In the genomic region with DNA sequence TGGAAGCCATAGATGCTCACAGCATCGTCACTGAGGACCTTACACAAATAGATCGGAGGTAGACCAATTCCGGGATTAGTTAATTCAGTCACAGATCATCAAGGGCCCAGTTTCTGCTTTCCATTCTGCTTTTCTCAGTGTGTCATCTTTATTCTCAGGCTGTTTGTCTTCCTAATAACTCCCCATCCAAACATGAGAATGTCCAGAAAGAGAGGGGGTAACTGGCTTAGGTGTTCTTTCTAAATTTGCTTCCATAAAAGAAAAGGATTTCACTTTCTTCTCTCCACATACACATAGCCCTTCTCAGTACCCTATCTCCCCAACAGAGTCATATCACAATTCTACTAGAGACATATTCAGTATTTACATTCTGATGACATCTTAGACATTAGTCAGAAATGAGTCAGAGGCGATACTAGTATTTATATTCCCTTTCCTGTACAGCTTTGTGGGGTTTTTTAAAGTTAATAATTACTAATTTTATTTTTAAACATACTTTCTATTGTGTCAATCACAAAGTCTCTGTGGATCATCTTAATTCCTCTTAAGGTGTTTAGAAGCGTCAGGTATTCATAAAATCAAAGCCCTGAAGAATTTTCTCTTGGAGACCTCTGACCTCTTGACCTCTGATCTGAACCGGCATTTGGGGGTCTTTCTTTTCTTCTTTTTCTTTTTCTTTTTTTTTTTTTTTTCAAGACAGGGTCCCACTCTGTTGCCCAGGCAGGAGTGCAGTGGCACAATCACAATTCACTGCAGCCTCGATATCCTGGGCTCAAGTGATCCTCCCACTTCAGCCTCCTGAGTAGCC, we compare ENCODE assay signal across 9 cellular contexts. TPM values are rescaled to one million over a fixed set of nuclear protein-coding genes. Genes with fewer than 3 reads are reported as not detected.
A peak's percentile ranks its signal among the peaks of the same experiment; 100 is the strongest.
DNase-seq lines count a peak whose midpoint lies in the region; ATAC-seq and TF ChIP-seq lines count a peak whose summit lies in the region.
"Had no signal": no experiment of that assay in that cellular context is flagged by ENCODE, and none has a peak within 500 bp of the region (broad histone marks: within the 10 kb centered on the region; RNA-seq: fewer than 3 reads in every experiment).

No MANE protein-coding gene starts in this region.

- H3K27ac ChIP-seq in GM23338 (ENCODE audit: low read depth): no peak overlapping the region

- H3K27me3 Mint-ChIP-seq in GM23338 (ENCODE audit: insufficient read depth, low read depth, poor library complexity): no peaks in the 10 kb centered on the region

- H3K4me3 ChIP-seq in fibroblast of pulmonary artery (replicated peaks; ENCODE audit: low read depth, low read length): no peak overlapping the region
- no peak overlapping the region for H3K4me3 ChIP-seq in BE2C (ENCODE audit: low read depth, low read length)
- H3K4me3 ChIP-seq in GM23338: no peak overlapping the region

- DNase-seq in GM10266 (ENCODE audit: extremely low spot score) (peak; percentile 66), fibroblast of pulmonary artery (ENCODE audit: low read depth) (peak; percentile 64), NCI-H526 treated with DMSO at 0.1 percent for 48 hours (lab: John Stamatoyannopoulos, UW) (no peak), BE2C (no peak), GM23338 (ENCODE audit: low spot score) (no peak), GDM1 (lab: John Stamatoyannopoulos, UW) (no peak)

- H3K36me3 Mint-ChIP-seq in GM23338 (ENCODE audit: low read depth): no peaks in the 10 kb centered on the region
- H3K36me3 Mint-ChIP-seq: activated naive CD8-positive, alpha-beta T cell had no signal

- no peak overlapping the region for H2AFZ ChIP-seq in GM23338

- no peak for TF ChIP-seq CTCF in GM10266 (IDR thresholded peaks at IDR 0.05; ENCODE audit: control insufficient read depth, insufficient read depth, low read depth, missing control alignments)
- no peak for TF ChIP-seq CTCF in fibroblast of pulmonary artery (IDR thresholded peaks at IDR 0.05; ENCODE audit: low read length, missing control alignments)
- TF ChIP-seq CTCF in BE2C (IDR thresholded peaks at IDR 0.05; ENCODE audit: low read depth, low read length): no peak
- TF ChIP-seq CTCF in GM23338 (conservative IDR thresholded peaks at IDR 0.05; ENCODE audit: low read depth in 2 of 2): no peak

- H3K9me2 ChIP-seq in GM23338 (ENCODE audit: insufficient read depth): no peaks in the 10 kb centered on the region

- H3K27me3 ChIP-seq in BE2C: no peaks in the 10 kb centered on the region
- no peaks in the 10 kb centered on the region for H3K27me3 ChIP-seq in GM23338 (ENCODE audit: insufficient read depth)

- ATAC-seq in GM21447 (IDR thresholded peaks at IDR 0.05; ENCODE audit: unreplicated experiment) (peak; percentile 100), HG03558 (IDR thresholded peaks at IDR 0.05; ENCODE audit: extremely low read depth, unreplicated experiment) (peak; percentile 100), GM23338 (no peak)

- H3K4me3 Mint-ChIP-seq in GM23338: no peak overlapping the region
- H3K4me3 Mint-ChIP-seq: activated naive CD8-positive, alpha-beta T cell had no signal

- H3K4me1 Mint-ChIP-seq in GM23338: 0 out of 3 replicates have a peak, but pooled peaks cover 2% of the 10 kb centered on the region

- no peaks in the 10 kb centered on the region for H3K4me1 ChIP-seq in BE2C
- no peaks in the 10 kb centered on the region for H3K4me1 ChIP-seq in GM23338 (ENCODE audit: insufficient read depth)

- H3K79me2 ChIP-seq in GM23338 (replicated peaks; ENCODE audit: insufficient read depth): no peaks in the 10 kb centered on the region

- no peaks in the 10 kb centered on the region for H3F3A ChIP-seq in GM23338 (replicated peaks; ENCODE audit: low read depth)

- H3K9me3 Mint-ChIP-seq in GM23338: no peaks in the 10 kb centered on the region

- no peak overlapping the region for H3K27ac Mint-ChIP-seq in GM23338
- H3K27ac Mint-ChIP-seq: activated naive CD8-positive, alpha-beta T cell had no signal

- no peaks in the 10 kb centered on the region for H4K20me1 ChIP-seq in GM23338 (replicated peaks; ENCODE audit: insufficient read depth)

- H3K9me3 ChIP-seq in BE2C: no peaks in the 10 kb centered on the region

- H3K36me3 ChIP-seq in BE2C (no peaks in the 10 kb centered on the region), GM23338 (ENCODE audit: insufficient read depth) (no peaks in the 10 kb centered on the region)

- no peak overlapping the region for H3K4me2 ChIP-seq in GM23338

TF ChIP-seq in GM23338, 12 proteins besides CTCF, POLR2A, EP300 and RAD21 (continues in another document):
- TF ChIP-seq POLR2AphosphoS5 (IDR thresholded peaks at IDR 0.05; ENCODE audit: low read depth): no peak
- TF ChIP-seq, protein P1, sequence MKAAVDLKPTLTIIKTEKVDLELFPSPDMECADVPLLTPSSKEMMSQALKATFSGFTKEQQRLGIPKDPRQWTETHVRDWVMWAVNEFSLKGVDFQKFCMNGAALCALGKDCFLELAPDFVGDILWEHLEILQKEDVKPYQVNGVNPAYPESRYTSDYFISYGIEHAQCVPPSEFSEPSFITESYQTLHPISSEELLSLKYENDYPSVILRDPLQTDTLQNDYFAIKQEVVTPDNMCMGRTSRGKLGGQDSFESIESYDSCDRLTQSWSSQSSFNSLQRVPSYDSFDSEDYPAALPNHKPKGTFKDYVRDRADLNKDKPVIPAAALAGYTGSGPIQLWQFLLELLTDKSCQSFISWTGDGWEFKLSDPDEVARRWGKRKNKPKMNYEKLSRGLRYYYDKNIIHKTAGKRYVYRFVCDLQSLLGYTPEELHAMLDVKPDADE (IDR thresholded peaks at IDR 0.05): no peak
- TF ChIP-seq, protein P2, sequence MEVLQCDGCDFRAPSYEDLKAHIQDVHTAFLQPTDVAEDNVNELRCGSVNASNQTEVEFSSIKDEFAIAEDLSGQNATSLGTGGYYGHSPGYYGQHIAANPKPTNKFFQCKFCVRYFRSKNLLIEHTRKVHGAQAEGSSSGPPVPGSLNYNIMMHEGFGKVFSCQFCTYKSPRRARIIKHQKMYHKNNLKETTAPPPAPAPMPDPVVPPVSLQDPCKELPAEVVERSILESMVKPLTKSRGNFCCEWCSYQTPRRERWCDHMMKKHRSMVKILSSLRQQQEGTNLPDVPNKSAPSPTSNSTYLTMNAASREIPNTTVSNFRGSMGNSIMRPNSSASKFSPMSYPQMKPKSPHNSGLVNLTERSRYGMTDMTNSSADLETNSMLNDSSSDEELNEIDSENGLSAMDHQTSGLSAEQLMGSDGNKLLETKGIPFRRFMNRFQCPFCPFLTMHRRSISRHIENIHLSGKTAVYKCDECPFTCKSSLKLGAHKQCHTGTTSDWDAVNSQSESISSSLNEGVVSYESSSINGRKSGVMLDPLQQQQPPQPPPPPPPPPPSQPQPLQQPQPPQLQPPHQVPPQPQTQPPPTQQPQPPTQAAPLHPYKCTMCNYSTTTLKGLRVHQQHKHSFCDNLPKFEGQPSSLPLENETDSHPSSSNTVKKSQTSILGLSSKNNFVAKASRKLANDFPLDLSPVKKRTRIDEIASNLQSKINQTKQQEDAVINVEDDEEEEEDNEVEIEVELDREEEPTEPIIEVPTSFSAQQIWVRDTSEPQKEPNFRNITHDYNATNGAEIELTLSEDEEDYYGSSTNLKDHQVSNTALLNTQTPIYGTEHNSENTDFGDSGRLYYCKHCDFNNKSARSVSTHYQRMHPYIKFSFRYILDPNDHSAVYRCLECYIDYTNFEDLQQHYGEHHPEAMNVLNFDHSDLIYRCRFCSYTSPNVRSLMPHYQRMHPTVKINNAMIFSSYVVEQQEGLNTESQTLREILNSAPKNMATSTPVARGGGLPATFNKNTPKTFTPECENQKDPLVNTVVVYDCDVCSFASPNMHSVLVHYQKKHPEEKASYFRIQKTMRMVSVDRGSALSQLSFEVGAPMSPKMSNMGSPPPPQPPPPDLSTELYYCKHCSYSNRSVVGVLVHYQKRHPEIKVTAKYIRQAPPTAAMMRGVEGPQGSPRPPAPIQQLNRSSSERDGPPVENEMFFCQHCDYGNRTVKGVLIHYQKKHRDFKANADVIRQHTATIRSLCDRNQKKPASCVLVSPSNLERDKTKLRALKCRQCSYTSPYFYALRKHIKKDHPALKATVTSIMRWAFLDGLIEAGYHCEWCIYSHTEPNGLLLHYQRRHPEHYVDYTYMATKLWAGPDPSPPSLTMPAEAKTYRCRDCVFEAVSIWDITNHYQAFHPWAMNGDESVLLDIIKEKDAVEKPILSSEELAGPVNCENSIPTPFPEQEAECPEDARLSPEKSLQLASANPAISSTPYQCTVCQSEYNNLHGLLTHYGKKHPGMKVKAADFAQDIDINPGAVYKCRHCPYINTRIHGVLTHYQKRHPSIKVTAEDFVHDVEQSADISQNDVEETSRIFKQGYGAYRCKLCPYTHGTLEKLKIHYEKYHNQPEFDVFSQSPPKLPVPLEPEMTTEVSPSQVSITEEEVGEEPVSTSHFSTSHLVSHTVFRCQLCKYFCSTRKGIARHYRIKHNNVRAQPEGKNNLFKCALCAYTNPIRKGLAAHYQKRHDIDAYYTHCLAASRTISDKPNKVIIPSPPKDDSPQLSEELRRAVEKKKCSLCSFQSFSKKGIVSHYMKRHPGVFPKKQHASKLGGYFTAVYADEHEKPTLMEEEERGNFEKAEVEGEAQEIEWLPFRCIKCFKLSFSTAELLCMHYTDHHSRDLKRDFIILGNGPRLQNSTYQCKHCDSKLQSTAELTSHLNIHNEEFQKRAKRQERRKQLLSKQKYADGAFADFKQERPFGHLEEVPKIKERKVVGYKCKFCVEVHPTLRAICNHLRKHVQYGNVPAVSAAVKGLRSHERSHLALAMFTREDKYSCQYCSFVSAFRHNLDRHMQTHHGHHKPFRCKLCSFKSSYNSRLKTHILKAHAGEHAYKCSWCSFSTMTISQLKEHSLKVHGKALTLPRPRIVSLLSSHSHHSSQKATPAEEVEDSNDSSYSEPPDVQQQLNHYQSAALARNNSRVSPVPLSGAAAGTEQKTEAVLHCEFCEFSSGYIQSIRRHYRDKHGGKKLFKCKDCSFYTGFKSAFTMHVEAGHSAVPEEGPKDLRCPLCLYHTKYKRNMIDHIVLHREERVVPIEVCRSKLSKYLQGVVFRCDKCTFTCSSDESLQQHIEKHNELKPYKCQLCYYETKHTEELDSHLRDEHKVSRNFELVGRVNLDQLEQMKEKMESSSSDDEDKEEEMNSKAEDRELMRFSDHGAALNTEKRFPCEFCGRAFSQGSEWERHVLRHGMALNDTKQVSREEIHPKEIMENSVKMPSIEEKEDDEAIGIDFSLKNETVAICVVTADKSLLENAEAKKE (CRISPR knock-in tag; IDR thresholded peaks at IDR 0.05): no peak

RNA-seq across cellular contexts. Expression of a gene that starts 24.3 kb away (rescaled TPM):
- 3.9 TPM for polyA plus RNA-seq in BE2C (2012; ENCODE audit: insufficient read depth, insufficient read length, low read depth)
- 0.31 and 0.69 TPM in 2 replicates for total RNA-seq in GM23338 (2014; rRNA removed; shearing (Covaris generic))
- polyA plus RNA-seq in GM23338 (2016; fragmentation: Nextera tagmentation; extraction: Ambion mirVana): 1.3 and 1.7 TPM in 2 replicates

Comparison
In these comparisons a context has a peak if more than half of its experiments do, and no peak if none do; other contexts are left out.
1. DNase-seq: peak in GM10266 (single experiment) and fibroblast of pulmonary artery (single experiment); none in NCI-H526 treated with DMSO at 0.1 percent for 48 hours (single experiment), BE2C (single experiment), GM23338 (single experiment) and GDM1 (single experiment).